1 cellular context compared by ENCODE assay signal in genomic region chrX:55160685-55161552, GRCh38.
A peak's percentile ranks its signal among the peaks of the same experiment; 100 is the strongest.
TF ChIP-seq lines count a peak whose summit lies in the region.

No MANE protein-coding gene starts in this region.

TF ChIP-seq in HepG2, 621 proteins besides CTCF, POLR2A, EP300 and RAD21 (continued from another document and continues in another):
- TF ChIP-seq HNF1A (IDR thresholded peaks at IDR 0.05; ENCODE audit: low read depth) (no peak), HNF1A (CRISPR knock-in tag; IDR thresholded peaks at IDR 0.05; ENCODE audit: borderline replicate concordance) (no peak), CREM (IDR thresholded peaks at IDR 0.05) (peak; percentile 55), CREM (CRISPR knock-in tag; IDR thresholded peaks at IDR 0.05) (no peak), ZNF503 (CRISPR knock-in tag; IDR thresholded peaks at IDR 0.05) (no peak), ZNF576 (CRISPR knock-in tag; IDR thresholded peaks at IDR 0.05) (no peak), ZNF547 (CRISPR knock-in tag; IDR thresholded peaks at IDR 0.05) (no peak), HMG20B (CRISPR knock-in tag; conservative IDR thresholded peaks at IDR 0.05) (no peak), NFYC (CRISPR knock-in tag; IDR thresholded peaks at IDR 0.05) (no peak), DMAP1 (CRISPR knock-in tag; IDR thresholded peaks at IDR 0.05) (peak; percentile 55; the same call in 1 of the 2 replicates), TRAFD1 (CRISPR knock-in tag; IDR thresholded peaks at IDR 0.05; ENCODE audit: borderline replicate concordance) (no peak; the same call in 1 of the 2 replicates), CHCHD3 (CRISPR knock-in tag; IDR thresholded peaks at IDR 0.05) (no peak), TBX2 (CRISPR knock-in tag; IDR thresholded peaks at IDR 0.05; ENCODE audit: borderline replicate concordance) (peak; percentile 70), ZNF7 (CRISPR knock-in tag; IDR thresholded peaks at IDR 0.05) (no peak), ZBTB1 (CRISPR knock-in tag; IDR thresholded peaks at IDR 0.05; ENCODE audit: borderline replicate concordance) (no peak), ZNF407 (CRISPR knock-in tag; IDR thresholded peaks at IDR 0.05; ENCODE audit: not compliant biosample characterization) (no peak), ZNF326 (CRISPR knock-in tag; IDR thresholded peaks at IDR 0.05; ENCODE audit: borderline replicate concordance) (no peak), ZEB1 (IDR thresholded peaks at IDR 0.05; ENCODE audit: insufficient replicate concordance, low read depth) (no peak), GATA4 (IDR thresholded peaks at IDR 0.05; ENCODE audit: borderline replicate concordance, low read depth) (no peak), ZBTB33 (CRISPR knock-in tag; IDR thresholded peaks at IDR 0.05) (no peak), NFKBIZ (CRISPR knock-in tag; IDR thresholded peaks at IDR 0.05) (no peak), POLR2AphosphoS5 (IDR thresholded peaks at IDR 0.05; ENCODE audit: low read depth, low read length) (peak; percentile 70), EZH2 (conservative IDR thresholded peaks at IDR 0.05; ENCODE audit: low read depth, low read length) (no peak), ZNF792 (CRISPR knock-in tag; IDR thresholded peaks at IDR 0.05) (no peak), ZSCAN12 (CRISPR knock-in tag; IDR thresholded peaks at IDR 0.05) (no peak), ZFP91 (CRISPR knock-in tag; IDR thresholded peaks at IDR 0.05; ENCODE audit: borderline replicate concordance) (peak; percentile 68; the same call in 1 of the 2 replicates), REXO4 (CRISPR knock-in tag; IDR thresholded peaks at IDR 0.05; ENCODE audit: borderline replicate concordance) (no peak), TRIM24 (CRISPR knock-in tag; IDR thresholded peaks at IDR 0.05) (no peak), ZNF572 (CRISPR knock-in tag; IDR thresholded peaks at IDR 0.05) (no peak), ELF4 (CRISPR knock-in tag; IDR thresholded peaks at IDR 0.05; ENCODE audit: borderline replicate concordance) (0 out of 2 replicates have a peak, but pooled peaks have one; percentile 59), IRX3 (CRISPR knock-in tag; IDR thresholded peaks at IDR 0.05; ENCODE audit: borderline replicate concordance, low read depth) (no peak), ZFP1 (CRISPR knock-in tag; IDR thresholded peaks at IDR 0.05) (no peak), ZNF776 (CRISPR knock-in tag; IDR thresholded peaks at IDR 0.05) (peak; percentile 70; the same call in 1 of the 2 replicates), ZNF629 (CRISPR knock-in tag; conservative IDR thresholded peaks at IDR 0.05) (no peak), HBP1 (CRISPR knock-in tag; IDR thresholded peaks at IDR 0.05; ENCODE audit: low read depth) (no peak), ZSCAN5A (CRISPR knock-in tag; IDR thresholded peaks at IDR 0.05; ENCODE audit: borderline replicate concordance) (no peak), FOXP1 (IDR thresholded peaks at IDR 0.05) (no peak), FOXP1 (CRISPR knock-in tag; IDR thresholded peaks at IDR 0.05) (no peak)
